19 cellular contexts compared by ENCODE assay signal in the genomic region with DNA sequence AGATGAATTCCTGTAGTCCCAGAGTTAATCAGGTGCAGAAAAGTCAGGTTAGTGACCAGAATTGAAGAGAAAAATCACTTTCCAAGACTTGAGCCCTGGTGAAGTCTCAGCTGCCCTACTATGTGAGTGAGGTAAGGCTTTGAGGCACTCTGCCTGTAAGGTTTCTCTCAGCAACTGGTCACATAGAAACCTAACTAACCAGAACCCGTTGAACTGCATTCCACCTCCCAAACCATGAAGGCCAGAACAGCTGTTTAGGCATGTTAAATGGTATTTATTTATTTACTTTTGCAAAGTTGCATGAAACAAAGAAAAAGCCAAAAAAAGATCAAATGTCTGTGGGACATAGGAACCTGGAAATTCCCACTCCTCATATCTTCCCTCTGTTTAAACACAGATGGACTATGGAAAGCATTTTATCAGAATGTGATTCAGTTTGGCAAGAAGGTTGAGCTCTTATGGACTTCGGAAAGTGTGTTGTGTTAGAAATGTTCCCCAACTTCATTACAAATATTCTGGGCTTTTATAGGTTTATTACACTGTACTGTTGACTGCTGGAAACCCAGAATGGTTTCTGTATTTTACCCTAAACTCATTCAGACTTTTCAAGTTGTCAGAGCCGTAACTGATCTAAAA. TPM values are rescaled to one million over a fixed set of nuclear protein-coding genes. Genes with fewer than 3 reads are reported as not detected.
DNase-seq lines count a peak whose midpoint lies in the region; ATAC-seq, FAIRE-seq and TF ChIP-seq lines count a peak whose summit lies in the region.
"Had no signal": no experiment of that assay in that cellular context is flagged by ENCODE, and none has a peak within 500 bp of the region (broad histone marks: within the 10 kb centered on the region; RNA-seq: fewer than 3 reads in every experiment).

No MANE protein-coding gene starts in this region.

- no peak overlapping the region for H2BK20ac ChIP-seq in H1 (ENCODE audit: low read length)

- peak; percentile 90 for FAIRE-seq in H1 (lab: Jason Lieb, UNC)
- FAIRE-seq: colon, small intestine had no signal

- H2BK12ac ChIP-seq in H1 (ENCODE audit: low read depth, low read length), result no peak overlapping the region

- H3K18ac ChIP-seq in H1 (ENCODE audit: extremely low read depth, low read length), result no peak overlapping the region

- DNase-seq in DMS79 treated with DMSO at 0.1 percent for 48 hours (lab: John Stamatoyannopoulos, UW) (peak; percentile 34), DMS79 (lab: John Stamatoyannopoulos, UW) (no peak), H1 (ENCODE audit: low read depth in 1 of 2, low spot score in 2 of 2) (no peak), left kidney (ENCODE audit: low read depth, low spot score) (peak; percentile 61), thyroid gland (peak; percentile 11 to 28)
- DNase-seq in stimulated activated CD4-positive, alpha-beta T cell treated with anti-CD3 and anti-CD28 coated beads, Interleukin-2, amount 100 ng/mL, for 48 hours, result no peak
- DNase-seq: activated CD8-positive, alpha-beta T cell treated with anti-CD3 and anti-CD28 coated beads, Interleukin-2, amount 10 ng/mL, durations not matched to agents 7 days and 5 days; amygdala; DND-41; esophagus squamous epithelium; HCEC 1CT; KG1; small intestine; stimulated activated naive CD4-positive, alpha-beta T cell had no signal

- POLR2A ChIA-PET in H1 (lab: Charles Lee; ENCODE audit: partially characterized antibody), result interaction anchor here (0.7 kb wide), 1 partner anchor 648 kb away, joined by 4 read pairs; no protein-coding TSS in a partner anchor

- no peak overlapping the region for H2BK15ac ChIP-seq in H1 (ENCODE audit: low read length)

- no peak overlapping the region for H3K23ac ChIP-seq in H1 (ENCODE audit: insufficient read length)

- H2AK5ac ChIP-seq in H1 (ENCODE audit: low read depth, low read length), result no peak overlapping the region

- H4K5ac ChIP-seq in H1 (ENCODE audit: insufficient read length, low read depth, low read length), result no peak overlapping the region

- H3K4me2 ChIP-seq in H1 (ENCODE audit: insufficient read depth in 1 of 2, low read depth in 2 of 2, low read length in 2 of 2), result peak overlapping the region in 1 of 2 experiments; percentile 39; a peak in 3 of 4 replicates
- H3K4me2 ChIP-seq: BLaER1 treated with 17β-estradiol and CSF1 and Interleukin-3, amounts not matched to agents 10 nM and 100 nM had no signal

- no peaks in the 10 kb centered on the region for H4K20me1 ChIP-seq in H1 (replicated peaks in 1 of 2; ENCODE audit: control insufficient read depth in 1 of 2, insufficient read depth in 2 of 2, low read length in 2 of 2)
- H4K20me1 ChIP-seq: BLaER1 treated with 17β-estradiol and CSF1 and Interleukin-3, amounts not matched to agents 10 nM and 100 nM had no signal

- no peak overlapping the region for H4K91ac ChIP-seq in H1 (replicated peaks; ENCODE audit: insufficient read length, low read length)

- H3K79me2 ChIP-seq in H1 (ENCODE audit: control insufficient read depth in 1 of 2, insufficient read depth in 2 of 2, low read length in 2 of 2), result no peaks in the 10 kb centered on the region

- H3K9me3 ChIP-seq in H1 (ENCODE audit: insufficient read depth in 2 of 2, low read depth in 1 of 2, low read length in 1 of 2) (no peaks in the 10 kb centered on the region), thyroid gland (no peaks in the 10 kb centered on the region)
- H3K9me3 ChIP-seq: esophagus squamous epithelium had no signal

- no peak overlapping the region for H3K9ac ChIP-seq in H1 (replicated peaks in 1 of 4; ENCODE audit: extremely low read depth in 1 of 4, low read depth in 3 of 4, low read length in 3 of 4)
- H3K9ac ChIP-seq: BLaER1 treated with 17β-estradiol and CSF1 and Interleukin-3, amounts not matched to agents 10 nM and 100 nM had no signal

- H2AFZ ChIP-seq in H1 (ENCODE audit: low read length), result no peak overlapping the region

- H3K27ac ChIP-seq in H1 (ENCODE audit: low read depth, low read length) (no peak overlapping the region), thyroid gland (peak overlapping the region in 1 of 3 donors; percentile 12)
- H3K27ac ChIP-seq: 22Rv1; BLaER1 treated with 17β-estradiol and CSF1 and Interleukin-3, amounts not matched to agents 10 nM and 100 nM had no signal

- CTCF ChIA-PET in H1 (lab: Charles Lee; ENCODE audit: partially characterized antibody), result interaction anchor here (1.0 to 1.4 kb wide), 2 partner anchors 15 to 19 kb away, joined by 3 to 5 read pairs; a partner anchor contains a TSS

- no peaks in the 10 kb centered on the region for H3K79me1 ChIP-seq in H1 (ENCODE audit: low read depth, low read length)

- TF ChIP-seq CTCF in H1 (IDR thresholded peaks at IDR 0.05; ENCODE audit: control extremely low read depth in 1 of 3, insufficient read depth in 1 of 3, low read depth in 1 of 3, low read length in 3 of 3), result no peak
- TF ChIP-seq CTCF in thyroid gland (IDR thresholded peaks at IDR 0.05), result no peak

- WGBS in H1 (ENCODE audit: extremely low coverage in 1 of 2, insufficient coverage in 1 of 2, insufficient read length in 1 of 2, insufficient replicate concordance in 2 of 2, low coverage in 1 of 2, low lambda C conversion rate in 2 of 2, missing lambda C conversion rate in 1 of 2), 2 experiments, result 86% methylated on average over 3 of the region's 3 CpGs; no CpG with 5 or more reads in 1 of the 2 experiments
- WGBS in thyroid gland, 2 donors, result 41 to 45% methylated on average over 3 of the region's 3 CpGs

- H3K14ac ChIP-seq in H1 (ENCODE audit: insufficient read length), result no peak overlapping the region

- H3K4me3 ChIP-seq in H1 (ENCODE audit: extremely low read depth in 1 of 4, insufficient read depth in 2 of 4, low read depth in 3 of 4, low read length in 4 of 4), result no peak overlapping the region
- no peak overlapping the region for H3K4me3 ChIP-seq in thyroid gland (replicated peaks in 1 of 3)
- H3K4me3 ChIP-seq: BLaER1 treated with 17β-estradiol and CSF1 and Interleukin-3, amounts not matched to agents 10 nM and 100 nM had no signal

- no peak overlapping the region for H3K56ac ChIP-seq in H1 (replicated peaks; ENCODE audit: insufficient read length, low read depth, low read length)

- intact Hi-C loops in thyroid gland (cut with DNase I), result no loop called here

- no peak overlapping the region for H2BK5ac ChIP-seq in H1 (ENCODE audit: low read depth, low read length)

- no peak overlapping the region for H3K4ac ChIP-seq in H1 (replicated peaks; ENCODE audit: insufficient read length, low read depth, low read length)

- no peak overlapping the region for H2BK120ac ChIP-seq in H1 (replicated peaks; ENCODE audit: low read depth, low read length)

- TF ChIP-seq POLR2A in H1 (IDR thresholded peaks at IDR 0.05; ENCODE audit: control extremely low read depth in 1 of 2, low read depth in 2 of 2, low read length in 2 of 2), result no peak
- TF ChIP-seq POLR2A in thyroid gland (IDR thresholded peaks at IDR 0.05), result no peak

- TF ChIP-seq EP300 in H1 (IDR thresholded peaks at IDR 0.05; ENCODE audit: borderline replicate concordance in 1 of 2, low read depth in 2 of 2, low read length in 2 of 2), result 0 out of 3 replicates have a peak, but pooled peaks of 1 of the 2 experiments have one; percentile 9

- H3K4me1 ChIP-seq in H1 (replicated peaks in 1 of 4; ENCODE audit: control insufficient read depth in 3 of 4, insufficient read depth in 4 of 4, low read length in 3 of 4), result no peaks in the 10 kb centered on the region
- peaks cover 3 to 4% of the 10 kb centered on the region in 2 donors for H3K4me1 ChIP-seq in thyroid gland
- H3K4me1 ChIP-seq: BLaER1 treated with 17β-estradiol and CSF1 and Interleukin-3, amounts not matched to agents 10 nM and 100 nM had no signal

- H3K36me3 ChIP-seq in H1 (ENCODE audit: control insufficient read depth in 2 of 4, insufficient read depth in 4 of 4, low read length in 3 of 4), result no peaks in the 10 kb centered on the region
- H3K36me3 ChIP-seq in thyroid gland, result no peaks in the 10 kb centered on the region
- H3K36me3 ChIP-seq: BLaER1 treated with 17β-estradiol and CSF1 and Interleukin-3, amounts not matched to agents 10 nM and 100 nM; esophagus squamous epithelium had no signal

- H3K27me3 ChIP-seq in H1 (replicated peaks in 1 of 4; ENCODE audit: control insufficient read depth in 3 of 4, extremely low read depth in 1 of 4, insufficient read depth in 3 of 4, low read length in 3 of 4) (peaks cover 0 to 1% (median 0%) of the 10 kb centered on the region in 4 experiments; a peak in 3 of 7 replicates), thyroid gland (no peaks in the 10 kb centered on the region)
- H3K27me3 ChIP-seq: BLaER1 treated with 17β-estradiol and CSF1 and Interleukin-3, amounts not matched to agents 10 nM and 100 nM; esophagus squamous epithelium had no signal

- no peak for ATAC-seq in GM18873 (IDR thresholded peaks at IDR 0.05; ENCODE audit: low FRiP score, unreplicated experiment)
- ATAC-seq in HG03521 (IDR thresholded peaks at IDR 0.05; ENCODE audit: unreplicated experiment), result no peak
- ATAC-seq: activated CD8-positive, alpha-beta T cell treated with anti-CD3 and anti-CD28 coated beads, Interleukin-2, amount 10 ng/mL, durations not matched to agents 7 days and 5 days had no signal

- H4K8ac ChIP-seq in H1 (ENCODE audit: extremely low read depth, insufficient read depth, low read length), result no peak overlapping the region

- no peak for TF ChIP-seq RAD21 in H1 (IDR thresholded peaks at IDR 0.05 in 1 of 2, conservative IDR thresholded peaks at IDR 0.05 in 1 of 2; ENCODE audit: low read depth in 2 of 2, low read length in 2 of 2)

- no peaks in the 10 kb centered on the region; the same call in 1 of the 2 replicates for H3K23me2 ChIP-seq in H1 (ENCODE audit: low read depth, low read length)

RNA-seq across cellular contexts. Expression of a gene that starts 12.8 kb away (rescaled TPM):
- 0.20 and 0.54 TPM in 2 replicates for total RNA-seq in H1 (2021; fragmentation: NEBNext Ultra II Directional; extraction: Animal tissue kit (Norgen Biotek cat#: 25700))
- polyA plus RNA-seq in H1 (2011; rRNA removed), result 0.06 and 0.11 TPM in 2 replicates
- 0.17 TPM for polyA plus RNA-seq in H1 (2011; cell fraction: cytosol; rRNA removed)
- 0.09 TPM for polyA plus RNA-seq in H1 (2011; cell fraction: nucleus; rRNA removed)
- 0.13 to 0.33 TPM in 2 of 4 replicates, not detected in the others for polyA plus RNA-seq in H1 (2012, experiment 1 of 2)
- polyA plus RNA-seq in H1 (2012, experiment 2 of 2), result not detected
- polyA plus RNA-seq in H1 (2013, experiment 1 of 2), result 0.32 TPM
- polyA plus RNA-seq in H1 (2013, experiment 2 of 2), result 0.31 TPM
- 0.25 and 0.32 TPM in 2 replicates for polyA minus RNA-seq in H1 (2011; rRNA and poly(A)+ RNA removed)
- not detected for polyA minus RNA-seq in H1 (2011; cell fraction: cytosol; rRNA and poly(A)+ RNA removed)
- not detected for polyA minus RNA-seq in H1 (2011; cell fraction: nucleus; rRNA and poly(A)+ RNA removed)
- total RNA-seq in thyroid gland, result 1 to 10 TPM in 1 of 4 donors, under 1 TPM in 3; 0.24 to 2.3 (median 0.71) TPM
- total RNA-seq: activated CD8-positive, alpha-beta T cell treated with anti-CD3 and anti-CD28 coated beads, Interleukin-2, amount 10 ng/mL, durations not matched to agents 7 days and 5 days had no signal

RNA-seq across cellular contexts. Expression of a gene that starts 19.0 kb away (rescaled TPM):
- total RNA-seq in H1 (2021; fragmentation: NEBNext Ultra II Directional; extraction: Animal tissue kit (Norgen Biotek cat#: 25700)), result 48.4 and 49.7 TPM in 2 replicates
- 16.5 and 35.2 TPM in 2 replicates for polyA plus RNA-seq in H1 (2011; rRNA removed)
- 35.8 TPM for polyA plus RNA-seq in H1 (2011; cell fraction: cytosol; rRNA removed)
- 22.1 TPM for polyA plus RNA-seq in H1 (2011; cell fraction: nucleus; rRNA removed)
- 25.5 to 52.9 TPM (median 30.3 TPM) in 4 replicates for polyA plus RNA-seq in H1 (2012, experiment 1 of 2)
- 31.3 TPM for polyA plus RNA-seq in H1 (2012, experiment 2 of 2)
- polyA plus RNA-seq in H1 (2013, experiment 1 of 2), result 86.1 TPM
- 82.9 TPM for polyA plus RNA-seq in H1 (2013, experiment 2 of 2)
- polyA minus RNA-seq in H1 (2011; rRNA and poly(A)+ RNA removed), result 20.9 and 27.5 TPM in 2 replicates
- 11.7 TPM for polyA minus RNA-seq in H1 (2011; cell fraction: cytosol; rRNA and poly(A)+ RNA removed)
- polyA minus RNA-seq in H1 (2011; cell fraction: nucleus; rRNA and poly(A)+ RNA removed), result 22.7 TPM
- total RNA-seq in thyroid gland, result 10 to 100 TPM; 56.3 to 80.9 (median 70.5) TPM

Comparison
In these comparisons a context has a peak if more than half of its experiments do, and no peak if none do; other contexts are left out.
1. DNase-seq: peak in DMS79 treated with DMSO at 0.1 percent for 48 hours (single experiment), left kidney (single experiment) and thyroid gland (2 of 2); none in DMS79 (single experiment), H1 (0 of 2) and stimulated activated CD4-positive, alpha-beta T cell treated with anti-CD3 and anti-CD28 coated beads, Interleukin-2, amount 100 ng/mL, for 48 hours (0 of 2).